Comparison of ENCODE assay signal across 24 cellular contexts in the genomic region with DNA sequence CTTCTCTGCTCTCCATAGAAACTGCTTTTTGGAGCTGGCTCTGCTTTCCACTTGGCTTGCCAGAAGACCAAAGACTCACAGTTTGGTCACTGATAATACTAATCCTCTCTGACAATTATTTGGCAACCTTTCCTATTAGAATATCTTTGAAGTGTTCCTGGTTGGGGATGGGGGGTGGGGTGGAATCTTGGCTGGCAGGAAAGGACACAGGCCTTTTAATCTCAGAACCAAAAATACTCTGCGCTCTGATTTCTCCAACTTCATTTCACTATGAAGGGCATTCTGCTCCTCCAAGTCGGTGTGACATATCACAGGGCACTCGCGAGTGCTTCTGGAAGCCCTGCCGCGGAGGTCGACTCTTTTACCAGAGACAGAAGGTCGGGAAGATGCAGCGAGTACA. TPM values are rescaled to one million over a fixed set of nuclear protein-coding genes. Genes with fewer than 3 reads are reported as not detected.
DNase-seq lines count a peak whose midpoint lies in the region; ATAC-seq and TF ChIP-seq lines count a peak whose summit lies in the region.
"Had no signal": no experiment of that assay in that cellular context is flagged by ENCODE, and none has a peak within 500 bp of the region (broad histone marks: within the 10 kb centered on the region; RNA-seq: fewer than 3 reads in every experiment).

No MANE protein-coding gene starts in this region.

- CTCF ChIA-PET in Caco-2 (lab: Charles Lee): no interaction called here

- H3K27me3 ChIP-seq in Caco-2 (replicated peaks; ENCODE audit: control insufficient read depth, insufficient read depth, low read length) (no peaks in the 10 kb centered on the region), body of pancreas (no peaks in the 10 kb centered on the region), heart right ventricle (no peaks in the 10 kb centered on the region)

- H3K4me1 ChIP-seq in Caco-2: 0 out of 2 replicates have a peak, but pooled peaks cover 4% of the 10 kb centered on the region
- peaks cover 12% of the 10 kb centered on the region for H3K4me1 ChIP-seq in body of pancreas
- peaks cover 0 to 15% (median 0%) of the 10 kb centered on the region in 9 donors for H3K4me1 ChIP-seq in heart right ventricle
- H3K4me1 ChIP-seq in mesodermal cell (ENCODE audit: control insufficient read depth, insufficient read depth, low read length, poor library complexity, severe bottlenecking): no peaks in the 10 kb centered on the region

- intact Hi-C loops in Caco-2 (cut with micrococcal nuclease; ENCODE audit: unreplicated experiment) (loop anchor here (5.0 kb wide), 1 partner anchor 50 kb away; no protein-coding TSS in a partner anchor), body of pancreas (cut with DNase I) (no loop called here), heart right ventricle (cut with DNase I) (no loop called here), CD14-positive monocyte (cut with micrococcal nuclease) (no loop called here)

- H3K27me3 Mint-ChIP-seq in Caco-2 (ENCODE audit: insufficient read depth, unreplicated experiment) (no peaks in the 10 kb centered on the region), CD14-positive monocyte (ENCODE audit: low read depth in 3 of 3) (no peaks in the 10 kb centered on the region)
- H3K27me3 Mint-ChIP-seq: activated CD4-positive, alpha-beta T cell treated with anti-CD3 and anti-CD28 coated beads for 36 hours; CD4-positive, alpha-beta T cell; dendritic cell treated with granulocyte-macrophage colony-stimulating factor and Interleukin-4, amounts not matched to agents 40 ng/mL and 50 ng/mL, for 4 days; stimulated activated naive CD8-positive, alpha-beta T cell treated with anti-CD3 and anti-CD28 coated beads, Interleukin-15, amount 100 ng/mL, for 72 hours had no signal

- peaks cover 5% of the 10 kb centered on the region for H3K9me3 ChIP-seq in Caco-2
- H3K9me3 ChIP-seq in body of pancreas: no peaks in the 10 kb centered on the region
- H3K9me3 ChIP-seq in heart right ventricle: peaks cover 0 to 13% (median 0%) of the 10 kb centered on the region in 11 donors
- H3K9me3 ChIP-seq in mesodermal cell (ENCODE audit: control insufficient read depth, low read length): no peaks in the 10 kb centered on the region

- no peak overlapping the region for H3K27ac ChIP-seq in body of pancreas
- peak overlapping the region in 6 of 10 donors; percentile 10 to 71 (median 51) for H3K27ac ChIP-seq in heart right ventricle
- peak overlapping the region; percentile 26 for H3K27ac ChIP-seq in mesodermal cell (ENCODE audit: low read depth, low read length, severe bottlenecking)

- WGBS in body of pancreas, 2 donors: 40 to 48% methylated on average over 9 of the region's 9 CpGs
- WGBS in heart right ventricle, 2 donors: 10 to 18% methylated on average over 9 of the region's 9 CpGs
- 58 to 74% methylated on average over 7 to 8 of the region's 9 CpGs for WGBS in mesodermal cell (ENCODE audit: insufficient coverage in 2 of 2), 2 experiments

- H3K36me3 ChIP-seq in Caco-2 (ENCODE audit: control insufficient read depth, insufficient read depth, low read length) (no peaks in the 10 kb centered on the region), body of pancreas (replicated peaks in 1 of 2; ENCODE audit: insufficient read depth in 1 of 2, low read depth in 2 of 2) (no peaks in the 10 kb centered on the region), heart right ventricle (no peaks in the 10 kb centered on the region), mesodermal cell (ENCODE audit: control insufficient read depth, insufficient read depth, low read length) (no peaks in the 10 kb centered on the region)

- POLR2A ChIA-PET in Caco-2 (lab: Charles Lee): no interaction called here

- H3K9me3 Mint-ChIP-seq in Caco-2 (ENCODE audit: unreplicated experiment) (no peaks in the 10 kb centered on the region), CD14-positive monocyte (peaks cover 0 to 4% (median 0%) of the 10 kb centered on the region in 7 donors)
- H3K9me3 Mint-ChIP-seq: dendritic cell treated with granulocyte-macrophage colony-stimulating factor and Interleukin-4, amounts not matched to agents 40 ng/mL and 50 ng/mL, for 4 days had no signal

- ATAC-seq in body of pancreas (peak; percentile 42), heart right ventricle (peak in 6 of 8 donors; percentile 42 to 91 (median 85)), HG03460 (IDR thresholded peaks at IDR 0.05; ENCODE audit: unreplicated experiment) (no peak), HG02970 (IDR thresholded peaks at IDR 0.05; ENCODE audit: low FRiP score, unreplicated experiment) (no peak)
- ATAC-seq: activated CD4-positive, alpha-beta T cell treated with anti-CD3 and anti-CD28 coated beads for 36 hours; activated naive CD4-positive, alpha-beta T cell treated with anti-CD3 and anti-CD28 coated beads, Interleukin-2, amount 50 U/mL, for 72 hours; K562; sciatic nerve; stimulated activated naive CD8-positive, alpha-beta T cell treated with anti-CD3 and anti-CD28 coated beads, Interleukin-15, amount 100 ng/mL, for 72 hours had no signal

- H3K4me3 ChIP-seq in Caco-2 (ENCODE audit: low read depth, low read length): no peak overlapping the region
- H3K4me3 ChIP-seq in body of pancreas: no peak overlapping the region
- H3K4me3 ChIP-seq in heart right ventricle: no peak overlapping the region
- H3K4me3 ChIP-seq in mesodermal cell (ENCODE audit: extremely low read depth, insufficient read depth, low read length, poor library complexity, severe bottlenecking): no peak overlapping the region
- H3K4me3 ChIP-seq: K562 had no signal

- peak overlapping the region; percentile 14 for H3K4me3 Mint-ChIP-seq in Caco-2 (ENCODE audit: unreplicated experiment)
- H3K4me3 Mint-ChIP-seq in CD14-positive monocyte: no peak overlapping the region
- H3K4me3 Mint-ChIP-seq: activated CD4-positive, alpha-beta T cell treated with anti-CD3 and anti-CD28 coated beads for 36 hours; CD4-positive, alpha-beta T cell; dendritic cell treated with granulocyte-macrophage colony-stimulating factor and Interleukin-4, amounts not matched to agents 40 ng/mL and 50 ng/mL, for 4 days; stimulated activated naive CD8-positive, alpha-beta T cell treated with anti-CD3 and anti-CD28 coated beads, Interleukin-15, amount 100 ng/mL, for 72 hours; T-helper 2 cell treated with Interferon-gamma antibody and Interleukin-4, amounts not matched to agents 5 μg/mL and 100 μg/mL, for 36 hours had no signal

- peaks cover 21% of the 10 kb centered on the region for H3K4me1 Mint-ChIP-seq in Caco-2 (ENCODE audit: low read depth, unreplicated experiment)
- H3K4me1 Mint-ChIP-seq in CD14-positive monocyte: no peaks in the 10 kb centered on the region
- H3K4me1 Mint-ChIP-seq: activated CD4-positive, alpha-beta T cell treated with anti-CD3 and anti-CD28 coated beads for 36 hours; stimulated activated naive CD8-positive, alpha-beta T cell treated with anti-CD3 and anti-CD28 coated beads, Interleukin-15, amount 100 ng/mL, for 72 hours had no signal

- TF ChIP-seq CTCF in Caco-2 (IDR thresholded peaks at IDR 0.05; ENCODE audit: insufficient read depth in 1 of 2, low read depth in 1 of 2, low read length in 1 of 2, severe bottlenecking in 1 of 2, unreplicated experiment in 1 of 2) (no peak), body of pancreas (IDR thresholded peaks at IDR 0.05) (no peak), heart right ventricle (IDR thresholded peaks at IDR 0.05) (no peak), CD14-positive monocyte (IDR thresholded peaks at IDR 0.05) (no peak)

- no peaks in the 10 kb centered on the region for H3K36me3 Mint-ChIP-seq in Caco-2 (ENCODE audit: insufficient read depth, unreplicated experiment)
- H3K36me3 Mint-ChIP-seq in CD14-positive monocyte: no peaks in the 10 kb centered on the region

- BruUV-seq in Caco-2 (replicated peaks; lab: Mats Ljungman, UMichigan): no TSS peak

- no peak for TF ChIP-seq POLR2A in body of pancreas (IDR thresholded peaks at IDR 0.05)

- DNase-seq in Caco-2: peak in 1 of 2 experiments; percentile 16
- DNase-seq in body of pancreas: no peak
- peak in 1 of 2 donors; percentile 9 for DNase-seq in heart right ventricle
- no peak for DNase-seq in NAMALWA (ENCODE audit: low spot score)
- DNase-seq in CD14-positive monocyte (ENCODE audit: low spot score): no peak
- DNase-seq: activated CD4-positive, alpha-beta T cell treated with anti-CD3 and anti-CD28 coated beads for 36 hours; activated effector memory CD4-positive, alpha-beta T cell treated with Interleukin-2 at 50 U/mL for 16 hours; activated T-cell treated with anti-CD3 and anti-CD28 coated beads for 4 hours; CD4-positive, alpha-beta T cell; GOT3; NCI-H1105; NCI-H2029; NCI-H526 treated with DMSO at 0.1 percent for 48 hours; stimulated activated CD4-positive, alpha-beta T cell treated with anti-CD3 and anti-CD28 coated beads, Interleukin-12 subunit alpha, Interleukin-12 subunit beta, amount 100 ng/mL, for 4 hours; stimulated activated CD4-positive, alpha-beta T cell treated with anti-CD3 and anti-CD28 coated beads, Interleukin-2, amount 100 ng/mL, for 48 hours; stimulated activated naive CD8-positive, alpha-beta T cell treated with anti-CD3 and anti-CD28 coated beads, Interleukin-15, amount 100 ng/mL, for 72 hours had no signal

- H3K27ac Mint-ChIP-seq in Caco-2 (ENCODE audit: unreplicated experiment): peak overlapping the region; percentile 51
- no peak overlapping the region for H3K27ac Mint-ChIP-seq in CD14-positive monocyte
- H3K27ac Mint-ChIP-seq: activated CD4-positive, alpha-beta T cell treated with anti-CD3 and anti-CD28 coated beads for 36 hours; activated naive CD4-positive, alpha-beta T cell treated with anti-CD3 and anti-CD28 coated beads, Interleukin-2, amount 50 U/mL, for 72 hours; CD4-positive, alpha-beta T cell; dendritic cell treated with granulocyte-macrophage colony-stimulating factor and Interleukin-4, amounts not matched to agents 40 ng/mL and 50 ng/mL, for 4 days; stimulated activated naive CD8-positive, alpha-beta T cell treated with anti-CD3 and anti-CD28 coated beads, Interleukin-15, amount 100 ng/mL, for 72 hours; T-helper 2 cell treated with Interferon-gamma antibody and Interleukin-4, amounts not matched to agents 5 μg/mL and 100 μg/mL, for 36 hours had no signal

RNA-seq across cellular contexts. Expression of a gene that starts 16.4 kb away (rescaled TPM):
- total RNA-seq in Caco-2 (2022): 0.36 and 0.53 TPM in 2 replicates
- total RNA-seq in body of pancreas: 1 to 10 TPM in 1 of 2 donors, under 1 TPM in 1; 0.78 to 1.6 TPM
- 100 to 1,000 TPM in 9 of 10 donors, 10 to 100 TPM in 1; 84.9 to 214 (median 185) TPM for total RNA-seq in heart right ventricle
- polyA plus RNA-seq in heart right ventricle: 10 to 100 TPM; 27.0 to 35.9 TPM
- 2.2 TPM for polyA plus RNA-seq in mesodermal cell (2013, experiment 1 of 2)
- polyA plus RNA-seq in mesodermal cell (2013, experiment 2 of 2): 0.76 TPM
- not detected for polyA plus RNA-seq in CD14-positive monocyte
- total RNA-seq: CD4-positive, alpha-beta T cell; K562 had no signal
- polyA plus RNA-seq: K562 had no signal

Comparison
In these comparisons a context has a peak if more than half of its experiments do, and no peak if none do; other contexts are left out.
1. ATAC-seq: peak in body of pancreas (single experiment) and heart right ventricle (6 of 8); none in HG03460 (single experiment) and HG02970 (single experiment).
2. H3K27ac ChIP-seq: peak in heart right ventricle (6 of 10) and mesodermal cell (single experiment); none in body of pancreas (0 of 4).
3. RNA of a gene that starts 16.4 kb away (total RNA-seq): 84.9 to 214 TPM in heart right ventricle; 0.78 to 1.6 TPM in body of pancreas and 0.36 to 0.53 TPM in Caco-2; every median in the first group is over 10 times any median in the second.